ENCODE assay signal across 19 cellular contexts in genomic region chr6:45364466-45364865, GRCh38. TPM values are rescaled to one million over a fixed set of nuclear protein-coding genes. Genes with fewer than 3 reads are reported as not detected.
DNase-seq lines count a peak whose midpoint lies in the region; ATAC-seq, FAIRE-seq and TF ChIP-seq lines count a peak whose summit lies in the region.
"Had no signal": no experiment of that assay in that cellular context is flagged by ENCODE, and none has a peak within 500 bp of the region (broad histone marks: within the 10 kb centered on the region; RNA-seq: fewer than 3 reads in every experiment).

No MANE protein-coding gene starts in this region.

- H3K36me3 ChIP-seq in GM23338 (ENCODE audit: insufficient read depth) (no peaks in the 10 kb centered on the region), K562 (ENCODE audit: control insufficient read depth, insufficient read depth, low read length) (no peaks in the 10 kb centered on the region), small intestine (ENCODE audit: control insufficient read depth in 2 of 2, insufficient read depth in 2 of 2, low read length in 2 of 2) (peaks cover 0 to 2% of the 10 kb centered on the region in 2 donors), osteoblast (ENCODE audit: insufficient read depth, low read length) (no peaks in the 10 kb centered on the region)
- H3K36me3 ChIP-seq: BLaER1 treated with 17β-estradiol and CSF1 and Interleukin-3, amounts not matched to agents 10 nM and 100 nM had no signal

- no peaks in the 10 kb centered on the region for H3K9me1 ChIP-seq in K562 (ENCODE audit: control insufficient read depth, insufficient read depth, low read length)

- H3K27me3 ChIP-seq in GM23338 (ENCODE audit: insufficient read depth) (no peaks in the 10 kb centered on the region), K562 (ENCODE audit: control insufficient read depth in 2 of 2, insufficient read depth in 2 of 2, low read length in 2 of 2) (no peaks in the 10 kb centered on the region), small intestine (ENCODE audit: control insufficient read depth in 2 of 2, insufficient read depth in 2 of 2, low read length in 2 of 2) (no peaks in the 10 kb centered on the region), osteoblast (ENCODE audit: insufficient read depth, low read length) (no peaks in the 10 kb centered on the region)
- H3K27me3 ChIP-seq: BLaER1 treated with 17β-estradiol and CSF1 and Interleukin-3, amounts not matched to agents 10 nM and 100 nM had no signal

- in situ Hi-C loops in K562 (cut with MboI): no loop called here

- TF ChIP-seq RAD21 in K562 (CRISPR knock-in tag; conservative IDR thresholded peaks at IDR 0.05 in 1 of 2, IDR thresholded peaks at IDR 0.05 in 1 of 2): no peak

- H3K27ac ChIP-seq in GM23338 (ENCODE audit: low read depth): no peak overlapping the region
- H3K27ac ChIP-seq in K562 (ENCODE audit: extremely low read depth, low read depth, low read length): no peak overlapping the region
- H3K27ac ChIP-seq in small intestine (ENCODE audit: low read depth in 1 of 2, low read length in 1 of 2): no peak overlapping the region
- H3K27ac ChIP-seq in osteoblast (ENCODE audit: low read depth, low read length): no peak overlapping the region
- H3K27ac ChIP-seq: 22Rv1; A549; BLaER1 treated with 17β-estradiol and CSF1 and Interleukin-3, amounts not matched to agents 10 nM and 100 nM; C4-2B had no signal

- no peak for TF ChIP-seq CTCF in GM23338 (conservative IDR thresholded peaks at IDR 0.05; ENCODE audit: low read depth in 2 of 2)
- TF ChIP-seq CTCF in K562 (IDR thresholded peaks at IDR 0.05 in 2 of 3, conservative IDR thresholded peaks at IDR 0.05 in 1 of 3; ENCODE audit: insufficient read depth in 2 of 3, low read depth in 1 of 3, low read length in 3 of 3): no peak
- no peak for TF ChIP-seq CTCF in osteoblast (IDR thresholded peaks at IDR 0.05; ENCODE audit: extremely low read depth, low read depth, low read length)

- H2AFZ ChIP-seq in GM23338 (no peak overlapping the region), K562 (ENCODE audit: low read depth, low read length) (no peak overlapping the region), osteoblast (ENCODE audit: low read length) (no peak overlapping the region)

- H3K9me3 ChIP-seq in K562 (replicated peaks; ENCODE audit: control insufficient read depth, insufficient read depth, low read depth, low read length): no peaks in the 10 kb centered on the region
- no peaks in the 10 kb centered on the region for H3K9me3 ChIP-seq in small intestine (ENCODE audit: control insufficient read depth, low read depth)
- no peaks in the 10 kb centered on the region for H3K9me3 ChIP-seq in osteoblast (ENCODE audit: low read depth, low read length)
- H3K9me3 ChIP-seq: A549; BLaER1 treated with 17β-estradiol and CSF1 and Interleukin-3, amounts not matched to agents 10 nM and 100 nM; Caco-2 had no signal

- H3K4me2 ChIP-seq in GM23338: no peak overlapping the region
- H3K4me2 ChIP-seq in K562 (ENCODE audit: insufficient read depth, low read length): no peak overlapping the region
- H3K4me2 ChIP-seq in osteoblast (ENCODE audit: insufficient read depth, low read length): no peak overlapping the region
- H3K4me2 ChIP-seq: A549; BLaER1 treated with 17β-estradiol and CSF1 and Interleukin-3, amounts not matched to agents 10 nM and 100 nM had no signal

- no peaks in the 10 kb centered on the region for H3K36me3 Mint-ChIP-seq in GM23338 (ENCODE audit: low read depth)

- no peak overlapping the region for H3K4me3 Mint-ChIP-seq in GM23338
- H3K4me3 Mint-ChIP-seq: B cell; CD4-positive, alpha-beta T cell; CD8-positive, alpha-beta T cell had no signal

- ATAC-seq in GM23338: no peak
- no peak for ATAC-seq in K562
- no peak for ATAC-seq in GM21381 (IDR thresholded peaks at IDR 0.05; ENCODE audit: unreplicated experiment)
- ATAC-seq: A549; CD8-positive, alpha-beta T cell had no signal

- H3K4me3 ChIP-seq in GM23338 (no peak overlapping the region), K562 (no peak overlapping the region), small intestine (ENCODE audit: low read depth in 1 of 2, low read length in 2 of 2) (no peak overlapping the region), osteoblast (ENCODE audit: insufficient read depth, low read length) (no peak overlapping the region)
- H3K4me3 ChIP-seq: A549; BLaER1 treated with 17β-estradiol and CSF1 and Interleukin-3, amounts not matched to agents 10 nM and 100 nM had no signal

- POLR2A ChIA-PET in K562 (lab: Yijun Ruan, JAX): interaction anchor here (0.7 to 2.1 kb wide), 2 partner anchors 13 to 538 kb away, joined by 3 to 7 read pairs; partner anchors contain the start of gene SUPT3H

- intact Hi-C loops in K562 (cut with micrococcal nuclease): no loop called here

- peaks cover 6% of the 10 kb centered on the region for H3K4me1 Mint-ChIP-seq in GM23338
- H3K4me1 Mint-ChIP-seq: B cell had no signal

- peaks cover 33% of the 10 kb centered on the region for H3K79me2 ChIP-seq in GM23338 (replicated peaks; ENCODE audit: insufficient read depth)
- no peaks in the 10 kb centered on the region for H3K79me2 ChIP-seq in K562 (ENCODE audit: control insufficient read depth, insufficient read depth, low read length)
- no peaks in the 10 kb centered on the region for H3K79me2 ChIP-seq in osteoblast (ENCODE audit: insufficient read depth, low read length)

- no peaks in the 10 kb centered on the region for H3K9me2 ChIP-seq in GM23338 (ENCODE audit: insufficient read depth)

- CTCF ChIA-PET in K562 (lab: Yijun Ruan, JAX; ENCODE audit: low intra/inter-chr PET ratio): no interaction called here

- peaks cover 1% of the 10 kb centered on the region for H3K27me3 Mint-ChIP-seq in GM23338 (ENCODE audit: insufficient read depth, low read depth, poor library complexity)
- H3K27me3 Mint-ChIP-seq: B cell; CD4-positive, alpha-beta T cell had no signal

- H3K4me1 ChIP-seq in GM23338 (ENCODE audit: insufficient read depth) (peaks cover 8% of the 10 kb centered on the region; the same call in 1 of the 2 replicates), K562 (replicated peaks in 1 of 2; ENCODE audit: control insufficient read depth in 2 of 2, insufficient read depth in 2 of 2, low read length in 2 of 2) (no peaks in the 10 kb centered on the region), small intestine (ENCODE audit: control insufficient read depth in 2 of 2, insufficient read depth in 1 of 2, low read depth in 1 of 2, low read length in 1 of 2) (no peaks in the 10 kb centered on the region), osteoblast (ENCODE audit: insufficient read depth, low read length) (no peaks in the 10 kb centered on the region)
- H3K4me1 ChIP-seq: A549, Caco-2 had no signal

- H3K27ac Mint-ChIP-seq in GM23338: peak overlapping the region; percentile 21; the same call in 1 of the 2 replicates
- H3K27ac Mint-ChIP-seq: B cell; CD4-positive, alpha-beta T cell; CD8-positive, alpha-beta T cell had no signal

- no TSS peak for BruUV-seq in K562 (replicated peaks; lab: Mats Ljungman, UMichigan)

- FAIRE-seq in K562 (lab: Jason Lieb, UNC): no peak
- peak; percentile 86 for FAIRE-seq in small intestine (lab: Jason Lieb, UNC)
- FAIRE-seq: A549, D721Med, GM12891, GM19239 had no signal

- no peaks in the 10 kb centered on the region for H3F3A ChIP-seq in GM23338 (replicated peaks; ENCODE audit: low read depth)

- H4K20me1 ChIP-seq in GM23338 (replicated peaks; ENCODE audit: insufficient read depth) (peaks cover 3% of the 10 kb centered on the region; the same call in 1 of the 2 replicates), K562 (replicated peaks; ENCODE audit: control insufficient read depth, insufficient read depth, low read length) (no peaks in the 10 kb centered on the region), osteoblast (ENCODE audit: insufficient read depth, low read length) (no peaks in the 10 kb centered on the region)
- H4K20me1 ChIP-seq: BLaER1 treated with 17β-estradiol and CSF1 and Interleukin-3, amounts not matched to agents 10 nM and 100 nM had no signal

- H3K9ac ChIP-seq in K562 (ENCODE audit: insufficient read depth in 1 of 2, low read depth in 2 of 2, low read length in 2 of 2): no peak overlapping the region
- H3K9ac ChIP-seq: BLaER1 treated with 17β-estradiol and CSF1 and Interleukin-3, amounts not matched to agents 10 nM and 100 nM had no signal

- no peak for TF ChIP-seq POLR2A in K562 (conservative IDR thresholded peaks at IDR 0.05)

- DNase-seq in GM23338 (ENCODE audit: low spot score): no peak
- DNase-seq in K562 (ENCODE audit: extremely low read depth in 1 of 4, low spot score in 3 of 4): no peak
- DNase-seq in small intestine: no peak
- DNase-seq in osteoblast (ENCODE audit: insufficient read length, low spot score, missing footprints): no peak
- DNase-seq: Caco-2; Calu3; CD4-positive, alpha-beta T cell; CD8-positive, alpha-beta T cell; DMS79 treated with DMSO at 0.1 percent for 48 hours; GF-D8 had no signal

- H3K9me3 Mint-ChIP-seq in GM23338: no peaks in the 10 kb centered on the region
- H3K9me3 Mint-ChIP-seq: CD4-positive, alpha-beta T cell; CD8-positive, alpha-beta T cell had no signal

- TF ChIP-seq EP300 in K562 (IDR thresholded peaks at IDR 0.05; ENCODE audit: low read length): no peak

RNA-seq across cellular contexts. Expression of gene SUPT3H, which starts 13.3 kb away (rescaled TPM):
- 11.4 and 19.0 TPM in 2 replicates for total RNA-seq in GM23338 (2014; rRNA removed; shearing (Covaris generic))
- polyA plus RNA-seq in GM23338 (2016; fragmentation: Nextera tagmentation; extraction: Ambion mirVana) (23.2 and 30.1 TPM in 2 replicates), K562 (2011; rRNA removed) (15.3 and 18.6 TPM in 2 replicates), K562 (2014; fragmentation: Illumina TruSeq; extraction: Trizol) (15.6 and 15.8 TPM in 2 replicates), K562 (2014; fragmentation: Nextera tagmentation; extraction: Ambion mirVana) (10 to 100 TPM; 13.2 to 16.3 TPM), K562 (2014; rRNA removed) (8.1 and 14.7 TPM in 2 replicates), small intestine (1 to 10 TPM; 2.0 to 7.8 (median 6.1) TPM)
- total RNA-seq in K562 (2011; cell fraction: chromatin; rRNA removed; ENCODE audit: low replicate concordance): 7.5 and 15.8 TPM in 2 replicates
- 4.9 and 6.2 TPM in 2 replicates for total RNA-seq in K562 (2011; cell fraction: nucleolus; rRNA removed)
- 10.3 and 16.6 TPM in 2 replicates for total RNA-seq in K562 (2011; cell fraction: nucleoplasm; rRNA removed)
- total RNA-seq in K562 (2014; rRNA removed) (4.7 and 7.2 TPM in 2 replicates), K562 (2014; rRNA removed; fragmentation: Illumina TruSeq; extraction: Trizol) (9.4 and 10.1 TPM in 2 replicates), K562 (2015; rRNA removed; fragmentation: Illumina TruSeq; extraction: Trizol) (6.4 and 7.9 TPM in 2 replicates), K562 (2021) (11.3 and 11.9 TPM in 2 replicates), osteoblast (4.7 TPM in 2 replicates)
- 15.9 and 18.2 TPM in 2 replicates for polyA plus RNA-seq in K562 (2011; cell fraction: cytosol; rRNA removed)
- polyA plus RNA-seq in K562 (2011; cell fraction: nucleus; rRNA removed): 11.7 and 13.1 TPM in 2 replicates
- polyA plus RNA-seq in K562 (2012): 11.6 and 25.6 TPM in 2 replicates
- polyA minus RNA-seq in K562 (2011; rRNA and poly(A)+ RNA removed): 16.3 and 17.8 TPM in 2 replicates
- polyA minus RNA-seq in K562 (2011; cell fraction: cytosol; rRNA and poly(A)+ RNA removed): 3.0 and 20.3 TPM in 2 replicates
- polyA minus RNA-seq in K562 (2011; cell fraction: nucleus; rRNA and poly(A)+ RNA removed): 10.2 and 14.4 TPM in 2 replicates

RNA-seq across cellular contexts. Expression of gene RUNX2, which starts 36.3 kb away (rescaled TPM):
- 0.70 and 1.7 TPM in 2 replicates for total RNA-seq in GM23338 (2014; rRNA removed; shearing (Covaris generic))
- polyA plus RNA-seq in GM23338 (2016; fragmentation: Nextera tagmentation; extraction: Ambion mirVana) (0.66 and 0.80 TPM in 2 replicates), K562 (2011; rRNA removed) (0.26 and 0.32 TPM in 2 replicates), K562 (2014; fragmentation: Illumina TruSeq; extraction: Trizol) (0.97 and 1.1 TPM in 2 replicates), K562 (2014; fragmentation: Nextera tagmentation; extraction: Ambion mirVana) (under 1 TPM; 0.29 to 0.51 TPM), K562 (2014; rRNA removed) (0.30 and 0.86 TPM in 2 replicates), small intestine (1 to 10 TPM in 1 of 3 donors, under 1 TPM in 2; under 0.01 to 1.1 (median 0.81) TPM)
- 1.00 and 1.4 TPM in 2 replicates for total RNA-seq in K562 (2011; cell fraction: chromatin; rRNA removed; ENCODE audit: low replicate concordance)
- total RNA-seq in K562 (2011; cell fraction: nucleolus; rRNA removed): 0.50 and 0.53 TPM in 2 replicates
- total RNA-seq in K562 (2011; cell fraction: nucleoplasm; rRNA removed): 0.73 and 1.5 TPM in 2 replicates
- total RNA-seq in K562 (2014; rRNA removed) (0.41 and 0.49 TPM in 2 replicates), K562 (2014; rRNA removed; fragmentation: Illumina TruSeq; extraction: Trizol) (0.40 and 0.57 TPM in 2 replicates), K562 (2015; rRNA removed; fragmentation: Illumina TruSeq; extraction: Trizol) (0.43 and 0.45 TPM in 2 replicates), K562 (2021) (0.98 and 1.00 TPM in 2 replicates), osteoblast (30.0 and 35.4 TPM in 2 replicates)
- 0.10 and 0.16 TPM in 2 replicates for polyA plus RNA-seq in K562 (2011; cell fraction: cytosol; rRNA removed)
- 0.65 and 2.2 TPM in 2 replicates for polyA plus RNA-seq in K562 (2011; cell fraction: nucleus; rRNA removed)
- polyA plus RNA-seq in K562 (2012): 1.6 and 4.5 TPM in 2 replicates
- 0.15 and 0.25 TPM in 2 replicates for polyA minus RNA-seq in K562 (2011; rRNA and poly(A)+ RNA removed)
- 0.19 TPM in 1 of 2 replicates, not detected in the other for polyA minus RNA-seq in K562 (2011; cell fraction: cytosol; rRNA and poly(A)+ RNA removed)
- 0.44 and 0.54 TPM in 2 replicates for polyA minus RNA-seq in K562 (2011; cell fraction: nucleus; rRNA and poly(A)+ RNA removed)
- total RNA-seq: Caco-2 had no signal

Comparison
In these comparisons a context has a peak if more than half of its experiments do, and no peak if none do; other contexts are left out.
1. RNA of gene RUNX2, which starts 36.3 kb away (total RNA-seq): 30.0 to 35.4 TPM in osteoblast; 0.70 to 1.7 TPM in GM23338 and 0.40 to 1.5 TPM in K562; every median in the first group is over 10 times any median in the second.